ENCODE assay signal across 20 cellular contexts in the genomic region with DNA sequence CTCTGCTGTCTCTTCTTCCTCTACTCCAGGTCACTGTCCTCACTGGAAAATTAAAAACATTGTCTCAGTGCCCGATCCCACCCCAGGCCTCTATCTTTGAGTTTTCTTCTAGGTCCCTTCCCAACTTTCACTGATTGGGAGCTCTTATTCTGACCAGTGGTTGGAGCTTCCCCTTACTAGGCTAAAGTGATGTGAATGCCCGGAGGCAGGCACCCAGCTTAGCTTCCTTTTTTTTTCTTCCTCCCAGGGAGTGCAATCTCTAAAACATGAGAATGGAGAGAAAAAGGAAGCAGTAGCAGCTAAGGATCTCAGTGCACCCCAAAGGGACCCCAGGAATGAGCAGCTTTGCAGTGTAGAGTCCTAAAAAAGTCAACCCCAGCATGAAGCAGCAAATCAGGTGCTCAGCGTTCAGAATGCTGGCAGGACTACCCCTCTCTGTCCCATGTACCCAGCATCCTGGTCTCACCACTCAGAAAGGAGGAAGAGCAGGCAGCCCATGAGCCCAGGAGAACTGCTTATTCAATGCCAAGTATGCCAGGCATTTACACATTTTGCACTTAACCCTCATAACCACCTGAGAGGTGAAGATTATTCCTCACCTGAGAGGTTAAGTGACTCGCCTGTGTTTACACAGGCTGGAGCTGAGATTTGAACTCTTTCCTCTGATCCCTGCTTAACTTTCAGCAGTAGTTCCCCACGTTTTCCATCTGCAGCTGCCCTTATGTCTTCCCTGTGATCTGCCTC.
"Had no signal": no experiment of that assay in that cellular context is flagged by ENCODE, and none has a peak within 500 bp of the region (broad histone marks: within the 10 kb centered on the region; RNA-seq: fewer than 3 reads in every experiment).

No MANE protein-coding gene starts in this region.

- FAIRE-seq: islet of Langerhans had no signal

- H3K4me1 ChIP-seq: gastrocnemius medialis, neural progenitor cell, spleen had no signal

- ATAC-seq: activated CD4-positive, CD25-positive, alpha-beta regulatory T cell treated with anti-CD3 and anti-CD28 coated beads, Interleukin-2, amount 50 U/mL, for 24 hours; activated naive CD4-positive, alpha-beta T cell treated with anti-CD3 and anti-CD28 coated beads, Interleukin-2, amount 50 U/mL, for 72 hours; esophagus mucosa; gastrocnemius medialis had no signal

- H3K27me3 ChIP-seq: brain microvascular endothelial cell, gastrocnemius medialis, neural progenitor cell, spleen had no signal

- H3K36me3 ChIP-seq: brain microvascular endothelial cell, gastrocnemius medialis, neural progenitor cell, spleen, thoracic aorta had no signal

- H3K27ac ChIP-seq: brain microvascular endothelial cell, gastrocnemius medialis, neural progenitor cell, spleen, thoracic aorta, VCaP had no signal

- DNase-seq: activated CD4-positive, alpha-beta memory T cell treated with anti-CD3 and anti-CD28 coated beads, Interleukin-2, amount 10 ng/mL, durations not matched to agents 7 days and 5 days; activated CD4-positive, alpha-beta T cell treated with anti-CD3 and anti-CD28 coated beads, Interleukin-2, amount 10 ng/mL, durations not matched to agents 24 days and 14 days; aorta; brain microvascular endothelial cell; central memory CD4-positive, alpha-beta T cell; dermis blood vessel endothelial cell; effector CD8-positive, alpha-beta T cell; gastrocnemius medialis; naive B cell; spleen; stimulated activated CD4-positive, alpha-beta T cell treated with anti-CD3 and anti-CD28 coated beads, Interleukin-4, amount 100 ng/mL, for 1 hour; stimulated activated naive CD4-positive, alpha-beta T cell treated with Interleukin-2 at 50 U/mL for 16 hours had no signal

- H3K4me3 ChIP-seq: gastrocnemius medialis, lung, neural progenitor cell, spleen, thoracic aorta had no signal

- H3K9me3 ChIP-seq: gastrocnemius medialis, spleen, thoracic aorta had no signal
